ENCODE assay signal across 8 cellular contexts in the genomic region with DNA sequence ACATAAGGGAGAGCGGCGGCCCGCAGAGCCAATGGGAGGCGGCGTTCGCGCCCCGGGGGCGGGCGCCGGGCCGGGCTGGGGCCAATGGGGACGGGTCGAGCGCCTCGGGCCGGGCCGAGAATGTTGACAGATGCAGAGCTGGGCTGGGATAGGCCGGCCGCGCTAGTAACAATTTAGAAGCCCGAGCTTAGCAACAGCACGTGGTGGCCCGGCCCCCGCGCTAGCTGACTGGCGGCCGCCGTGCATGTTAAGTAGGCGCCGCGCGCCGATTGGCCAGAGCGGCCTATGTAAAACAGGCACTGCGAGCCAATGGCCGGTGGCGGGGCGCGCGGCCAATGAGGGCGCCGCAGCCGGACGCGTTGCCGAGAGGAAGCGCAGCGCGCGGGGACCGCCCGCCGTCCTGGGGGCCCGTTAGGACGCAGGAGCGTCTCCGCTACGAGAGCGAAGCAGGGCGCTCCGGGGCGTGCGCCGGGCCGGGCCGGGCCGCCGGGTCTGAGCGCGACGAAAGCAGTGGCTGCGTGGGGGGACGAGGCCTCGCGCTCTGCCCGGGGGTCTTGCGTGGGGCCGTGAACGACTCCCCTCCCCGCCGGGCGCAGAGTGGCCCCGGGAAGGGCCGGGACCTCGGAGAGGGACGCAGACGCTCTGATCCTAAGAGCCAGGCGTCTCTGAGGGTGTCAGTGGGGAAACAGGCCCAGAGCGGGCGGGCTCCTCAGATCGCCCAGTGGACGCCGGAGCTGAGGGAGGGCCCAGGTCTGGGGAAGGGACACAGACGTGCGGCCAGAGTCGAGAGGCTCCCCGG. TPM values are rescaled to one million over a fixed set of nuclear protein-coding genes. Genes with fewer than 3 reads are reported as not detected.
DNase-seq lines count a peak whose midpoint lies in the region; ATAC-seq, FAIRE-seq and TF ChIP-seq lines count a peak whose summit lies in the region.

No MANE protein-coding gene starts in this region.

- intact Hi-C loops in Caco-2 (cut with micrococcal nuclease; ENCODE audit: unreplicated experiment), result loop anchor here (1.0 to 5.0 kb wide), 4 partner anchors 20 to 550 kb away; a partner anchor contains a TSS

- peak overlapping the region; percentile 85; the same call in 1 of the 2 replicates for H4K8ac ChIP-seq in H1 (ENCODE audit: extremely low read depth, insufficient read depth, low read length)

- H3K4ac ChIP-seq in H1 (replicated peaks; ENCODE audit: insufficient read length, low read depth, low read length), result no peak overlapping the region

- H2BK15ac ChIP-seq in H1 (ENCODE audit: low read length), result no peak overlapping the region

- H3K27ac ChIP-seq in H1 (ENCODE audit: low read depth, low read length), result 0 out of 2 replicates have a peak overlapping the region, but pooled peaks have one; percentile 7

- peak overlapping the region; percentile 15 for H4K5ac ChIP-seq in H1 (ENCODE audit: insufficient read length, low read depth, low read length)

- no peaks in the 10 kb centered on the region for H3K27me3 Mint-ChIP-seq in Caco-2 (ENCODE audit: insufficient read depth, unreplicated experiment)
- H3K27me3 Mint-ChIP-seq in activated CD8-positive, alpha-beta memory T cell treated with anti-CD3 and anti-CD28 coated beads, Interleukin-2, amount 10 ng/mL, durations not matched to agents 7 days and 5 days, result no peaks in the 10 kb centered on the region
- no peaks in the 10 kb centered on the region for H3K27me3 Mint-ChIP-seq in memory B cell

- TF ChIP-seq EP300 in H1 (IDR thresholded peaks at IDR 0.05; ENCODE audit: borderline replicate concordance in 1 of 2, low read depth in 2 of 2, low read length in 2 of 2), result no peak

- DNase-seq in Caco-2 (peak; percentile 98), HTR-8/SVneo (ENCODE audit: insufficient read length, low spot score) (peak; percentile 99), NOMO-1 treated with DMSO at 0.1 percent for 48 hours (lab: John Stamatoyannopoulos, UW; ENCODE audit: unreplicated experiment) (peak; percentile 99), H1 (ENCODE audit: low read depth in 1 of 2, low spot score in 2 of 2) (peak; percentile 97 to 98), memory B cell (ENCODE audit: low spot score in 2 of 2) (peak; percentile 94 to 96)
- peak; percentile 99 for DNase-seq in activated CD8-positive, alpha-beta memory T cell treated with anti-CD3 and anti-CD28 coated beads, Interleukin-2, amount 10 ng/mL, durations not matched to agents 7 days and 5 days
- peak; percentile 95 for DNase-seq in stimulated activated CD8-positive, alpha-beta memory T cell treated with anti-CD3 and anti-CD28 coated beads, Interleukin-12 subunit alpha, Interleukin-12 subunit beta, amount 100 ng/mL, for 1 hour (ENCODE audit: low read depth)

- ATAC-seq in GM21381 (IDR thresholded peaks at IDR 0.05; ENCODE audit: unreplicated experiment) (peak; percentile 86), memory B cell (ENCODE audit: low read depth) (peak; percentile 84)
- ATAC-seq in activated CD8-positive, alpha-beta memory T cell treated with anti-CD3 and anti-CD28 coated beads, Interleukin-2, amount 10 ng/mL, durations not matched to agents 7 days and 5 days, result peak; percentile 93

- peaks cover 10% of the 10 kb centered on the region; the same call in 1 of the 2 replicates for H3K23me2 ChIP-seq in H1 (ENCODE audit: low read depth, low read length)

- no peak overlapping the region for H3K23ac ChIP-seq in H1 (ENCODE audit: insufficient read length)

- POLR2A ChIA-PET in Caco-2 (lab: Charles Lee), result interaction anchor here (0.6 to 1.0 kb wide), 6 partner anchors 21 to 541 kb away, joined by 3 to 14 read pairs (median 6); a partner anchor contains a TSS
- POLR2A ChIA-PET in H1 (lab: Charles Lee; ENCODE audit: partially characterized antibody), result interaction anchor here (1.0 to 1.3 kb wide), 3 partner anchors 73 to 206 kb away, joined by 3 to 7 read pairs (median 3); a partner anchor contains a TSS

- H2BK5ac ChIP-seq in H1 (ENCODE audit: low read depth, low read length), result no peak overlapping the region

- 0 out of 2 replicates have a peak, but pooled peaks cover 5% of the 10 kb centered on the region for H3K4me1 ChIP-seq in Caco-2
- peaks cover 0 to 9% (median 4%) of the 10 kb centered on the region in 4 experiments; a peak in 5 of 7 replicates for H3K4me1 ChIP-seq in H1 (replicated peaks in 1 of 4; ENCODE audit: control insufficient read depth in 3 of 4, insufficient read depth in 4 of 4, low read length in 3 of 4)

- H3K27ac Mint-ChIP-seq in Caco-2 (ENCODE audit: unreplicated experiment) (no peak overlapping the region), memory B cell (peak overlapping the region; percentile 87)
- H3K27ac Mint-ChIP-seq in activated CD8-positive, alpha-beta memory T cell treated with anti-CD3 and anti-CD28 coated beads, Interleukin-2, amount 10 ng/mL, durations not matched to agents 7 days and 5 days, result peak overlapping the region; percentile 75

- H2BK20ac ChIP-seq in H1 (ENCODE audit: low read length), result no peak overlapping the region

- no peaks in the 10 kb centered on the region for H3K36me3 Mint-ChIP-seq in Caco-2 (ENCODE audit: insufficient read depth, unreplicated experiment)
- H3K36me3 Mint-ChIP-seq in activated CD8-positive, alpha-beta memory T cell treated with anti-CD3 and anti-CD28 coated beads, Interleukin-2, amount 10 ng/mL, durations not matched to agents 7 days and 5 days, result no peaks in the 10 kb centered on the region
- no peaks in the 10 kb centered on the region for H3K36me3 Mint-ChIP-seq in memory B cell

- H3K18ac ChIP-seq in H1 (ENCODE audit: extremely low read depth, low read length), result no peak overlapping the region; the same call in 1 of the 2 replicates

- H3K4me2 ChIP-seq in H1 (ENCODE audit: insufficient read depth in 1 of 2, low read depth in 2 of 2, low read length in 2 of 2), result peak overlapping the region; percentile 65 to 96

- FAIRE-seq in HTR-8/SVneo (lab: Jason Lieb, UNC), result peak; percentile 99
- FAIRE-seq in H1 (lab: Jason Lieb, UNC), result no peak

- H3K9me3 ChIP-seq in Caco-2 (no peaks in the 10 kb centered on the region), H1 (ENCODE audit: insufficient read depth in 2 of 2, low read depth in 1 of 2, low read length in 1 of 2) (no peaks in the 10 kb centered on the region)

- no TSS peak for BruUV-seq in Caco-2 (replicated peaks; lab: Mats Ljungman, UMichigan)

- H2BK12ac ChIP-seq in H1 (ENCODE audit: low read depth, low read length), result no peak overlapping the region

- no peak overlapping the region for H3K9ac ChIP-seq in H1 (replicated peaks in 1 of 4; ENCODE audit: extremely low read depth in 1 of 4, low read depth in 3 of 4, low read length in 3 of 4)

- H4K20me1 ChIP-seq in H1 (replicated peaks in 1 of 2; ENCODE audit: control insufficient read depth in 1 of 2, insufficient read depth in 2 of 2, low read length in 2 of 2), result peaks cover 0 to 6% of the 10 kb centered on the region in 2 experiments

- CTCF ChIA-PET in Caco-2 (lab: Charles Lee) (interaction anchor here (0.6 to 1.5 kb wide), 5 partner anchors 42 to 1315 kb away, joined by 3 to 6 read pairs (median 3); a partner anchor contains a TSS), H1 (lab: Charles Lee; ENCODE audit: partially characterized antibody) (interaction anchor here (2.2 kb wide), 1 partner anchor 41 kb away, joined by 6 read pairs; no protein-coding TSS in a partner anchor)
- CTCF ChIA-PET in activated CD8-positive, alpha-beta memory T cell treated with anti-CD3 and anti-CD28 coated beads, Interleukin-2, amount 10 ng/mL, durations not matched to agents 7 days and 5 days (lab: Charles Lee), result interaction anchor here (0.6 to 1.7 kb wide), 13 partner anchors 12 to 159 kb away, joined by 3 to 13 read pairs (median 4); a partner anchor contains a TSS

- peak overlapping the region; percentile 72 for H3K4me3 Mint-ChIP-seq in Caco-2 (ENCODE audit: unreplicated experiment)
- peak overlapping the region; percentile 64 for H3K4me3 Mint-ChIP-seq in activated CD8-positive, alpha-beta memory T cell treated with anti-CD3 and anti-CD28 coated beads, Interleukin-2, amount 10 ng/mL, durations not matched to agents 7 days and 5 days
- H3K4me3 Mint-ChIP-seq in memory B cell, result peak overlapping the region; percentile 85

- H2AFZ ChIP-seq in H1 (ENCODE audit: low read length), result peak overlapping the region; percentile 29; the same call in 1 of the 2 replicates

- no peaks in the 10 kb centered on the region for H3K4me1 Mint-ChIP-seq in Caco-2 (ENCODE audit: low read depth, unreplicated experiment)
- H3K4me1 Mint-ChIP-seq in activated CD8-positive, alpha-beta memory T cell treated with anti-CD3 and anti-CD28 coated beads, Interleukin-2, amount 10 ng/mL, durations not matched to agents 7 days and 5 days, result peaks cover 1% of the 10 kb centered on the region
- peaks cover 7% of the 10 kb centered on the region for H3K4me1 Mint-ChIP-seq in memory B cell

- H3K27me3 ChIP-seq in Caco-2 (replicated peaks; ENCODE audit: control insufficient read depth, insufficient read depth, low read length) (no peaks in the 10 kb centered on the region), H1 (replicated peaks in 1 of 4; ENCODE audit: control insufficient read depth in 3 of 4, extremely low read depth in 1 of 4, insufficient read depth in 3 of 4, low read length in 3 of 4) (no peaks in the 10 kb centered on the region)

- no peak for TF ChIP-seq POLR2A in H1 (IDR thresholded peaks at IDR 0.05; ENCODE audit: control extremely low read depth in 1 of 2, low read depth in 2 of 2, low read length in 2 of 2)

- H2BK120ac ChIP-seq in H1 (replicated peaks; ENCODE audit: low read depth, low read length), result no peak overlapping the region

- no peaks in the 10 kb centered on the region for H3K79me1 ChIP-seq in H1 (ENCODE audit: low read depth, low read length)

- 5% methylated on average over 71 of the region's 98 CpGs; no CpG with 5 or more reads in 1 of the 2 experiments for WGBS in H1 (ENCODE audit: extremely low coverage in 1 of 2, insufficient coverage in 1 of 2, insufficient read length in 1 of 2, insufficient replicate concordance in 2 of 2, low coverage in 1 of 2, low lambda C conversion rate in 2 of 2, missing lambda C conversion rate in 1 of 2), 2 experiments

- H3K9me3 Mint-ChIP-seq in Caco-2 (ENCODE audit: unreplicated experiment) (no peaks in the 10 kb centered on the region), memory B cell (no peaks in the 10 kb centered on the region)
- H3K9me3 Mint-ChIP-seq in activated CD8-positive, alpha-beta memory T cell treated with anti-CD3 and anti-CD28 coated beads, Interleukin-2, amount 10 ng/mL, durations not matched to agents 7 days and 5 days (ENCODE audit: low read depth), result no peaks in the 10 kb centered on the region

- H3K14ac ChIP-seq in H1 (ENCODE audit: insufficient read length), result no peak overlapping the region

- peak overlapping the region; percentile 63 for H3K4me3 ChIP-seq in Caco-2 (ENCODE audit: low read depth, low read length)
- peak overlapping the region; percentile 40 to 89 (median 56) for H3K4me3 ChIP-seq in H1 (ENCODE audit: extremely low read depth in 1 of 4, insufficient read depth in 2 of 4, low read depth in 3 of 4, low read length in 4 of 4)

- no peaks in the 10 kb centered on the region for H3K79me2 ChIP-seq in H1 (ENCODE audit: control insufficient read depth in 1 of 2, insufficient read depth in 2 of 2, low read length in 2 of 2)

- no peak overlapping the region for H3K56ac ChIP-seq in H1 (replicated peaks; ENCODE audit: insufficient read length, low read depth, low read length)

- H3K36me3 ChIP-seq in Caco-2 (ENCODE audit: control insufficient read depth, insufficient read depth, low read length) (no peaks in the 10 kb centered on the region), H1 (ENCODE audit: control insufficient read depth in 2 of 4, insufficient read depth in 4 of 4, low read length in 3 of 4) (no peaks in the 10 kb centered on the region; a peak in 1 of 8 replicates)

- TF ChIP-seq CTCF in Caco-2 (IDR thresholded peaks at IDR 0.05; ENCODE audit: insufficient read depth in 1 of 2, low read depth in 1 of 2, low read length in 1 of 2, severe bottlenecking in 1 of 2, unreplicated experiment in 1 of 2), result no peak
- 0 out of 4 replicates have a peak, but pooled peaks of 1 of the 3 experiments have one; percentile 2 for TF ChIP-seq CTCF in H1 (IDR thresholded peaks at IDR 0.05; ENCODE audit: control extremely low read depth in 1 of 3, insufficient read depth in 1 of 3, low read depth in 1 of 3, low read length in 3 of 3)

- peak overlapping the region; percentile 10 for H4K91ac ChIP-seq in H1 (replicated peaks; ENCODE audit: insufficient read length, low read length)

- no peak overlapping the region for H2AK5ac ChIP-seq in H1 (ENCODE audit: low read depth, low read length)

- TF ChIP-seq RAD21 in H1 (IDR thresholded peaks at IDR 0.05 in 1 of 2, conservative IDR thresholded peaks at IDR 0.05 in 1 of 2; ENCODE audit: low read depth in 2 of 2, low read length in 2 of 2), result no peak

RNA-seq across cellular contexts. Expression of a gene that starts 0.4 kb away (rescaled TPM):
- 22.1 and 22.3 TPM in 2 replicates for total RNA-seq in Caco-2 (2022)
- 10 to 100 TPM; 13.7 to 14.3 TPM for total RNA-seq in activated CD8-positive, alpha-beta memory T cell treated with anti-CD3 and anti-CD28 coated beads, Interleukin-2, amount 10 ng/mL, durations not matched to agents 7 days and 5 days
- 20.8 and 24.6 TPM in 2 replicates for total RNA-seq in H1 (2021; fragmentation: NEBNext Ultra II Directional; extraction: Animal tissue kit (Norgen Biotek cat#: 25700))
- 18.0 and 24.1 TPM in 2 replicates for polyA plus RNA-seq in H1 (2011; rRNA removed)
- polyA plus RNA-seq in H1 (2011; cell fraction: cytosol; rRNA removed), result 17.9 TPM
- 40.1 TPM for polyA plus RNA-seq in H1 (2011; cell fraction: nucleus; rRNA removed)
- 14.9 to 16.5 TPM (median 15.7 TPM) in 4 replicates for polyA plus RNA-seq in H1 (2012, experiment 1 of 2)
- polyA plus RNA-seq in H1 (2012, experiment 2 of 2), result 16.5 TPM
- 13.4 TPM for polyA plus RNA-seq in H1 (2013, experiment 1 of 2)
- polyA plus RNA-seq in H1 (2013, experiment 2 of 2), result 14.2 TPM
- polyA minus RNA-seq in H1 (2011; rRNA and poly(A)+ RNA removed), result 12.7 and 13.1 TPM in 2 replicates
- 13.5 TPM for polyA minus RNA-seq in H1 (2011; cell fraction: cytosol; rRNA and poly(A)+ RNA removed)
- polyA minus RNA-seq in H1 (2011; cell fraction: nucleus; rRNA and poly(A)+ RNA removed), result 15.7 TPM

RNA-seq across cellular contexts. Expression of a gene that starts 20.4 kb away (rescaled TPM):
- 17.7 and 17.9 TPM in 2 replicates for total RNA-seq in Caco-2 (2022)
- 10 to 100 TPM; 29.8 to 34.5 TPM for total RNA-seq in activated CD8-positive, alpha-beta memory T cell treated with anti-CD3 and anti-CD28 coated beads, Interleukin-2, amount 10 ng/mL, durations not matched to agents 7 days and 5 days
- 14.6 and 14.8 TPM in 2 replicates for total RNA-seq in H1 (2021; fragmentation: NEBNext Ultra II Directional; extraction: Animal tissue kit (Norgen Biotek cat#: 25700))
- 3.2 and 5.1 TPM in 2 replicates for polyA plus RNA-seq in H1 (2011; rRNA removed)
- polyA plus RNA-seq in H1 (2011; cell fraction: cytosol; rRNA removed), result 6.5 TPM
- 3.7 TPM for polyA plus RNA-seq in H1 (2011; cell fraction: nucleus; rRNA removed)
- 4.4 to 10.4 TPM (median 5.5 TPM) in 4 replicates for polyA plus RNA-seq in H1 (2012, experiment 1 of 2)
- polyA plus RNA-seq in H1 (2012, experiment 2 of 2), result 1.2 TPM
- 10.3 TPM for polyA plus RNA-seq in H1 (2013, experiment 1 of 2)
- polyA plus RNA-seq in H1 (2013, experiment 2 of 2), result 10.4 TPM
- polyA minus RNA-seq in H1 (2011; rRNA and poly(A)+ RNA removed), result 1.6 and 2.3 TPM in 2 replicates
- polyA minus RNA-seq in H1 (2011; cell fraction: cytosol; rRNA and poly(A)+ RNA removed), result 4.0 TPM
- polyA minus RNA-seq in H1 (2011; cell fraction: nucleus; rRNA and poly(A)+ RNA removed), result 5.1 TPM

RNA-seq across cellular contexts. Expression of a gene that starts 20.4 kb away (rescaled TPM):
- 1.2 and 1.6 TPM in 2 replicates for total RNA-seq in Caco-2 (2022)
- 1 to 10 TPM; 5.5 to 5.6 TPM for total RNA-seq in activated CD8-positive, alpha-beta memory T cell treated with anti-CD3 and anti-CD28 coated beads, Interleukin-2, amount 10 ng/mL, durations not matched to agents 7 days and 5 days
- 1.5 and 4.2 TPM in 2 replicates for total RNA-seq in H1 (2021; fragmentation: NEBNext Ultra II Directional; extraction: Animal tissue kit (Norgen Biotek cat#: 25700))
- 0.82 and 0.98 TPM in 2 replicates for polyA plus RNA-seq in H1 (2011; rRNA removed)
- 1.3 TPM for polyA plus RNA-seq in H1 (2011; cell fraction: cytosol; rRNA removed)
- 1.5 TPM for polyA plus RNA-seq in H1 (2011; cell fraction: nucleus; rRNA removed)
- polyA plus RNA-seq in H1 (2012, experiment 1 of 2), result 0.94 to 1.2 TPM (median 1.1 TPM) in 4 replicates
- polyA plus RNA-seq in H1 (2012, experiment 2 of 2), result 0.05 TPM
- polyA plus RNA-seq in H1 (2013, experiment 1 of 2), result 1.8 TPM
- 2.3 TPM for polyA plus RNA-seq in H1 (2013, experiment 2 of 2)
- polyA minus RNA-seq in H1 (2011; rRNA and poly(A)+ RNA removed), result 1.3 and 2.1 TPM in 2 replicates
- polyA minus RNA-seq in H1 (2011; cell fraction: cytosol; rRNA and poly(A)+ RNA removed), result not detected
- polyA minus RNA-seq in H1 (2011; cell fraction: nucleus; rRNA and poly(A)+ RNA removed), result 4.2 TPM

Comparison
In these comparisons a context has a peak if more than half of its experiments do, and no peak if none do; other contexts are left out.
1. Peak in every context shown above with its lines: DNase-seq, ATAC-seq, H3K4me3 ChIP-seq and H3K27ac ChIP-seq.